1 cellular context compared by ENCODE assay signal in the genomic region with DNA sequence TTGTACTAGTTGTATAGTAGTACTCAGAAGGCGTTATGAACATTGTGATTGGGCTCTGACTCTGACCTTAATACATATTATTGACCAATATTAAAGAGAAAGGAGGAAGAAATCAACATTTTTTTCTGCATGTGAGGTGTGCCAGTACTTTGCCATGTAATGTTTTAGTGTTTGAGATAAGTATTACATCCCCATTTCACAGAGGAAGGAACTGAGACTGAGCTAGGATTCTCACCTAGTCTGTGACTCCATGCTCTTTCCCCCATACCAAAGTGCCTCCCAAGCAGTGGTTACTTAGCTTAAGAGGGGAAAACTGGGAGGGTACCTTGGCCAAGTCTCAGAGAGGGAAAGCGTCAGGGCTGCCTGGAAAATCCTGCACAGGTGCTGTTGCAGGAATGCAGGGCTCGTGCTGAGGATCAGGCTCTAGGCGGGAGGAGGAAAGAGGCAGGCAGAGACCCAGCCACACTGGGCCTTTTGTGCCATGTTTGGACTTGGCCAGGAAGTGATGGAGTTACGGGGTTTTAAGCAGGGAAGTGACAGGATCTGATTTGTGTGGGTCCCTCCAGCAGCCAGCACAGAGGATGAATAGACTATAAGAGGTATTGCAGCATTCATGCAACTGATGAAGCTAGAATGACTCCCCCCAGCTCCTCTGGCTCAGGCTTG.
TF ChIP-seq lines count a peak whose summit lies in the region.

No MANE protein-coding gene starts in this region.

TF ChIP-seq in HepG2, 621 proteins besides CTCF, POLR2A, EP300 and RAD21 (continues in another document):
- TF ChIP-seq NFE2L1 (CRISPR knock-in tag; IDR thresholded peaks at IDR 0.05; ENCODE audit: borderline replicate concordance) (no peak), XBP1 (CRISPR knock-in tag; IDR thresholded peaks at IDR 0.05) (no peak), KLF11 (CRISPR knock-in tag; IDR thresholded peaks at IDR 0.05) (no peak), ZMYM3 (CRISPR knock-in tag; IDR thresholded peaks at IDR 0.05) (no peak), GATAD2A (CRISPR knock-in tag; IDR thresholded peaks at IDR 0.05) (no peak), PHF21A (CRISPR knock-in tag; IDR thresholded peaks at IDR 0.05) (no peak), MAZ (IDR thresholded peaks at IDR 0.05; ENCODE audit: borderline replicate concordance, low read depth, low read length) (no peak), MAZ (CRISPR knock-in tag; IDR thresholded peaks at IDR 0.05; ENCODE audit: low read depth) (no peak), ATF7-NPFF (CRISPR knock-in tag; IDR thresholded peaks at IDR 0.05; ENCODE audit: low read depth) (no peak), ZNF891 (CRISPR knock-in tag; IDR thresholded peaks at IDR 0.05) (no peak), POLR2AphosphoS5 (IDR thresholded peaks at IDR 0.05; ENCODE audit: low read depth, low read length) (no peak), TBP (CRISPR knock-in tag; IDR thresholded peaks at IDR 0.05) (no peak), ZNF383 (CRISPR knock-in tag; IDR thresholded peaks at IDR 0.05; ENCODE audit: borderline replicate concordance) (0 out of 2 replicates have a peak, but pooled peaks have one; percentile 41), CBX2 (IDR thresholded peaks at IDR 0.05; ENCODE audit: low read depth, low read length) (no peak), CBX2 (CRISPR knock-in tag; IDR thresholded peaks at IDR 0.05; ENCODE audit: low read depth) (no peak), POLR2AphosphoS2 (IDR thresholded peaks at IDR 0.05; ENCODE audit: low read depth, low read length) (0 out of 2 replicates have a peak, but pooled peaks have one; percentile 23), FLYWCH1 (CRISPR knock-in tag; IDR thresholded peaks at IDR 0.05) (no peak), ZNF720 (CRISPR knock-in tag; IDR thresholded peaks at IDR 0.05) (no peak)
- TF ChIP-seq, protein P1, sequence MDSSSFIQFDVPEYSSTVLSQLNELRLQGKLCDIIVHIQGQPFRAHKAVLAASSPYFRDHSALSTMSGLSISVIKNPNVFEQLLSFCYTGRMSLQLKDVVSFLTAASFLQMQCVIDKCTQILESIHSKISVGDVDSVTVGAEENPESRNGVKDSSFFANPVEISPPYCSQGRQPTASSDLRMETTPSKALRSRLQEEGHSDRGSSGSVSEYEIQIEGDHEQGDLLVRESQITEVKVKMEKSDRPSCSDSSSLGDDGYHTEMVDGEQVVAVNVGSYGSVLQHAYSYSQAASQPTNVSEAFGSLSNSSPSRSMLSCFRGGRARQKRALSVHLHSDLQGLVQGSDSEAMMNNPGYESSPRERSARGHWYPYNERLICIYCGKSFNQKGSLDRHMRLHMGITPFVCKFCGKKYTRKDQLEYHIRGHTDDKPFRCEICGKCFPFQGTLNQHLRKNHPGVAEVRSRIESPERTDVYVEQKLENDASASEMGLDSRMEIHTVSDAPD (CRISPR knock-in tag; IDR thresholded peaks at IDR 0.05): no peak
- TF ChIP-seq, protein P2, sequence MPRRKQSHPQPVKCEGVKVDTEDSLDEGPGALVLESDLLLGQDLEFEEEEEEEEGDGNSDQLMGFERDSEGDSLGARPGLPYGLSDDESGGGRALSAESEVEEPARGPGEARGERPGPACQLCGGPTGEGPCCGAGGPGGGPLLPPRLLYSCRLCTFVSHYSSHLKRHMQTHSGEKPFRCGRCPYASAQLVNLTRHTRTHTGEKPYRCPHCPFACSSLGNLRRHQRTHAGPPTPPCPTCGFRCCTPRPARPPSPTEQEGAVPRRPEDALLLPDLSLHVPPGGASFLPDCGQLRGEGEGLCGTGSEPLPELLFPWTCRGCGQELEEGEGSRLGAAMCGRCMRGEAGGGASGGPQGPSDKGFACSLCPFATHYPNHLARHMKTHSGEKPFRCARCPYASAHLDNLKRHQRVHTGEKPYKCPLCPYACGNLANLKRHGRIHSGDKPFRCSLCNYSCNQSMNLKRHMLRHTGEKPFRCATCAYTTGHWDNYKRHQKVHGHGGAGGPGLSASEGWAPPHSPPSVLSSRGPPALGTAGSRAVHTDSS (CRISPR knock-in tag; conservative IDR thresholded peaks at IDR 0.05): no peak
- TF ChIP-seq, protein P3, sequence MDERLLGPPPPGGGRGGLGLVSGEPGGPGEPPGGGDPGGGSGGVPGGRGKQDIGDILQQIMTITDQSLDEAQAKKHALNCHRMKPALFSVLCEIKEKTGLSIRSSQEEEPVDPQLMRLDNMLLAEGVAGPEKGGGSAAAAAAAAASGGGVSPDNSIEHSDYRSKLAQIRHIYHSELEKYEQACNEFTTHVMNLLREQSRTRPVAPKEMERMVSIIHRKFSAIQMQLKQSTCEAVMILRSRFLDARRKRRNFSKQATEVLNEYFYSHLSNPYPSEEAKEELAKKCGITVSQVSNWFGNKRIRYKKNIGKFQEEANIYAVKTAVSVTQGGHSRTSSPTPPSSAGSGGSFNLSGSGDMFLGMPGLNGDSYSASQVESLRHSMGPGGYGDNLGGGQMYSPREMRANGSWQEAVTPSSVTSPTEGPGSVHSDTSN (CRISPR knock-in tag; IDR thresholded peaks at IDR 0.05): no peak
- TF ChIP-seq, protein P4, sequence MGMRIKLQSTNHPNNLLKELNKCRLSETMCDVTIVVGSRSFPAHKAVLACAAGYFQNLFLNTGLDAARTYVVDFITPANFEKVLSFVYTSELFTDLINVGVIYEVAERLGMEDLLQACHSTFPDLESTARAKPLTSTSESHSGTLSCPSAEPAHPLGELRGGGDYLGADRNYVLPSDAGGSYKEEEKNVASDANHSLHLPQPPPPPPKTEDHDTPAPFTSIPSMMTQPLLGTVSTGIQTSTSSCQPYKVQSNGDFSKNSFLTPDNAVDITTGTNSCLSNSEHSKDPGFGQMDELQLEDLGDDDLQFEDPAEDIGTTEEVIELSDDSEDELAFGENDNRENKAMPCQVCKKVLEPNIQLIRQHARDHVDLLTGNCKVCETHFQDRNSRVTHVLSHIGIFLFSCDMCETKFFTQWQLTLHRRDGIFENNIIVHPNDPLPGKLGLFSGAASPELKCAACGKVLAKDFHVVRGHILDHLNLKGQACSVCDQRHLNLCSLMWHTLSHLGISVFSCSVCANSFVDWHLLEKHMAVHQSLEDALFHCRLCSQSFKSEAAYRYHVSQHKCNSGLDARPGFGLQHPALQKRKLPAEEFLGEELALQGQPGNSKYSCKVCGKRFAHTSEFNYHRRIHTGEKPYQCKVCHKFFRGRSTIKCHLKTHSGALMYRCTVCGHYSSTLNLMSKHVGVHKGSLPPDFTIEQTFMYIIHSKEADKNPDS (CRISPR knock-in tag; IDR thresholded peaks at IDR 0.05): 0 out of 2 replicates have a peak, but pooled peaks have one; percentile 26
- TF ChIP-seq, protein P5, sequence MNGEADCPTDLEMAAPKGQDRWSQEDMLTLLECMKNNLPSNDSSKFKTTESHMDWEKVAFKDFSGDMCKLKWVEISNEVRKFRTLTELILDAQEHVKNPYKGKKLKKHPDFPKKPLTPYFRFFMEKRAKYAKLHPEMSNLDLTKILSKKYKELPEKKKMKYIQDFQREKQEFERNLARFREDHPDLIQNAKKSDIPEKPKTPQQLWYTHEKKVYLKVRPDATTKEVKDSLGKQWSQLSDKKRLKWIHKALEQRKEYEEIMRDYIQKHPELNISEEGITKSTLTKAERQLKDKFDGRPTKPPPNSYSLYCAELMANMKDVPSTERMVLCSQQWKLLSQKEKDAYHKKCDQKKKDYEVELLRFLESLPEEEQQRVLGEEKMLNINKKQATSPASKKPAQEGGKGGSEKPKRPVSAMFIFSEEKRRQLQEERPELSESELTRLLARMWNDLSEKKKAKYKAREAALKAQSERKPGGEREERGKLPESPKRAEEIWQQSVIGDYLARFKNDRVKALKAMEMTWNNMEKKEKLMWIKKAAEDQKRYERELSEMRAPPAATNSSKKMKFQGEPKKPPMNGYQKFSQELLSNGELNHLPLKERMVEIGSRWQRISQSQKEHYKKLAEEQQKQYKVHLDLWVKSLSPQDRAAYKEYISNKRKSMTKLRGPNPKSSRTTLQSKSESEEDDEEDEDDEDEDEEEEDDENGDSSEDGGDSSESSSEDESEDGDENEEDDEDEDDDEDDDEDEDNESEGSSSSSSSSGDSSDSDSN (CRISPR knock-in tag; IDR thresholded peaks at IDR 0.05): no peak
- TF ChIP-seq, protein P6, sequence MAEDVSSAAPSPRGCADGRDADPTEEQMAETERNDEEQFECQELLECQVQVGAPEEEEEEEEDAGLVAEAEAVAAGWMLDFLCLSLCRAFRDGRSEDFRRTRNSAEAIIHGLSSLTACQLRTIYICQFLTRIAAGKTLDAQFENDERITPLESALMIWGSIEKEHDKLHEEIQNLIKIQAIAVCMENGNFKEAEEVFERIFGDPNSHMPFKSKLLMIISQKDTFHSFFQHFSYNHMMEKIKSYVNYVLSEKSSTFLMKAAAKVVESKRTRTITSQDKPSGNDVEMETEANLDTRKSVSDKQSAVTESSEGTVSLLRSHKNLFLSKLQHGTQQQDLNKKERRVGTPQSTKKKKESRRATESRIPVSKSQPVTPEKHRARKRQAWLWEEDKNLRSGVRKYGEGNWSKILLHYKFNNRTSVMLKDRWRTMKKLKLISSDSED (CRISPR knock-in tag; IDR thresholded peaks at IDR 0.05): no peak
- TF ChIP-seq, protein P7, sequence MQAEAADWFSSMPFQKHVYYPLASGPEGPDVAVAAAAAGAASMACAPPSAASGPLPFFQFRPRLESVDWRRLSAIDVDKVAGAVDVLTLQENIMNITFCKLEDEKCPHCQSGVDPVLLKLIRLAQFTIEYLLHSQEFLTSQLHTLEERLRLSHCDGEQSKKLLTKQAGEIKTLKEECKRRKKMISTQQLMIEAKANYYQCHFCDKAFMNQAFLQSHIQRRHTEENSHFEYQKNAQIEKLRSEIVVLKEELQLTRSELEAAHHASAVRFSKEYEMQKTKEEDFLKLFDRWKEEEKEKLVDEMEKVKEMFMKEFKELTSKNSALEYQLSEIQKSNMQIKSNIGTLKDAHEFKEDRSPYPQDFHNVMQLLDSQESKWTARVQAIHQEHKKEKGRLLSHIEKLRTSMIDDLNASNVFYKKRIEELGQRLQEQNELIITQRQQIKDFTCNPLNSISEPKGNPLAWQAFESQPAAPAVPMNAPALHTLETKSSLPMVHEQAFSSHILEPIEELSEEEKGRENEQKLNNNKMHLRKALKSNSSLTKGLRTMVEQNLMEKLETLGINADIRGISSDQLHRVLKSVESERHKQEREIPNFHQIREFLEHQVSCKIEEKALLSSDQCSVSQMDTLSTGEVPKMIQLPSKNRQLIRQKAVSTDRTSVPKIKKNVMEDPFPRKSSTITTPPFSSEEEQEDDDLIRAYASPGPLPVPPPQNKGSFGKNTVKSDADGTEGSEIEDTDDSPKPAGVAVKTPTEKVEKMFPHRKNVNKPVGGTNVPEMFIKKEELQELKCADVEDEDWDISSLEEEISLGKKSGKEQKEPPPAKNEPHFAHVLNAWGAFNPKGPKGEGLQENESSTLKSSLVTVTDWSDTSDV (CRISPR knock-in tag; IDR thresholded peaks at IDR 0.05): 0 out of 2 replicates have a peak, but pooled peaks have one; percentile 12
- TF ChIP-seq, protein P8, sequence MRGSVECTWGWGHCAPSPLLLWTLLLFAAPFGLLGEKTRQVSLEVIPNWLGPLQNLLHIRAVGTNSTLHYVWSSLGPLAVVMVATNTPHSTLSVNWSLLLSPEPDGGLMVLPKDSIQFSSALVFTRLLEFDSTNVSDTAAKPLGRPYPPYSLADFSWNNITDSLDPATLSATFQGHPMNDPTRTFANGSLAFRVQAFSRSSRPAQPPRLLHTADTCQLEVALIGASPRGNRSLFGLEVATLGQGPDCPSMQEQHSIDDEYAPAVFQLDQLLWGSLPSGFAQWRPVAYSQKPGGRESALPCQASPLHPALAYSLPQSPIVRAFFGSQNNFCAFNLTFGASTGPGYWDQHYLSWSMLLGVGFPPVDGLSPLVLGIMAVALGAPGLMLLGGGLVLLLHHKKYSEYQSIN (CRISPR knock-in tag; IDR thresholded peaks at IDR 0.05; ENCODE audit: borderline replicate concordance): no peak
- TF ChIP-seq, protein P9, sequence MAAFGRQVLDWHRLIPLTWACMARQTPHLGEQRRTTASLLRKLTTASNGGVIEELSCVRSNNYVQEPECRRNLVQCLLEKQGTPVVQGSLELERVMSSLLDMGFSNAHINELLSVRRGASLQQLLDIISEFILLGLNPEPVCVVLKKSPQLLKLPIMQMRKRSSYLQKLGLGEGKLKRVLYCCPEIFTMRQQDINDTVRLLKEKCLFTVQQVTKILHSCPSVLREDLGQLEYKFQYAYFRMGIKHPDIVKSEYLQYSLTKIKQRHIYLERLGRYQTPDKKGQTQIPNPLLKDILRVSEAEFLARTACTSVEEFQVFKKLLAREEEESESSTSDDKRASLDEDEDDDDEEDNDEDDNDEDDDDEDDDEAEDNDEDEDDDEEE (CRISPR knock-in tag; IDR thresholded peaks at IDR 0.05): no peak
- TF ChIP-seq, protein P10, sequence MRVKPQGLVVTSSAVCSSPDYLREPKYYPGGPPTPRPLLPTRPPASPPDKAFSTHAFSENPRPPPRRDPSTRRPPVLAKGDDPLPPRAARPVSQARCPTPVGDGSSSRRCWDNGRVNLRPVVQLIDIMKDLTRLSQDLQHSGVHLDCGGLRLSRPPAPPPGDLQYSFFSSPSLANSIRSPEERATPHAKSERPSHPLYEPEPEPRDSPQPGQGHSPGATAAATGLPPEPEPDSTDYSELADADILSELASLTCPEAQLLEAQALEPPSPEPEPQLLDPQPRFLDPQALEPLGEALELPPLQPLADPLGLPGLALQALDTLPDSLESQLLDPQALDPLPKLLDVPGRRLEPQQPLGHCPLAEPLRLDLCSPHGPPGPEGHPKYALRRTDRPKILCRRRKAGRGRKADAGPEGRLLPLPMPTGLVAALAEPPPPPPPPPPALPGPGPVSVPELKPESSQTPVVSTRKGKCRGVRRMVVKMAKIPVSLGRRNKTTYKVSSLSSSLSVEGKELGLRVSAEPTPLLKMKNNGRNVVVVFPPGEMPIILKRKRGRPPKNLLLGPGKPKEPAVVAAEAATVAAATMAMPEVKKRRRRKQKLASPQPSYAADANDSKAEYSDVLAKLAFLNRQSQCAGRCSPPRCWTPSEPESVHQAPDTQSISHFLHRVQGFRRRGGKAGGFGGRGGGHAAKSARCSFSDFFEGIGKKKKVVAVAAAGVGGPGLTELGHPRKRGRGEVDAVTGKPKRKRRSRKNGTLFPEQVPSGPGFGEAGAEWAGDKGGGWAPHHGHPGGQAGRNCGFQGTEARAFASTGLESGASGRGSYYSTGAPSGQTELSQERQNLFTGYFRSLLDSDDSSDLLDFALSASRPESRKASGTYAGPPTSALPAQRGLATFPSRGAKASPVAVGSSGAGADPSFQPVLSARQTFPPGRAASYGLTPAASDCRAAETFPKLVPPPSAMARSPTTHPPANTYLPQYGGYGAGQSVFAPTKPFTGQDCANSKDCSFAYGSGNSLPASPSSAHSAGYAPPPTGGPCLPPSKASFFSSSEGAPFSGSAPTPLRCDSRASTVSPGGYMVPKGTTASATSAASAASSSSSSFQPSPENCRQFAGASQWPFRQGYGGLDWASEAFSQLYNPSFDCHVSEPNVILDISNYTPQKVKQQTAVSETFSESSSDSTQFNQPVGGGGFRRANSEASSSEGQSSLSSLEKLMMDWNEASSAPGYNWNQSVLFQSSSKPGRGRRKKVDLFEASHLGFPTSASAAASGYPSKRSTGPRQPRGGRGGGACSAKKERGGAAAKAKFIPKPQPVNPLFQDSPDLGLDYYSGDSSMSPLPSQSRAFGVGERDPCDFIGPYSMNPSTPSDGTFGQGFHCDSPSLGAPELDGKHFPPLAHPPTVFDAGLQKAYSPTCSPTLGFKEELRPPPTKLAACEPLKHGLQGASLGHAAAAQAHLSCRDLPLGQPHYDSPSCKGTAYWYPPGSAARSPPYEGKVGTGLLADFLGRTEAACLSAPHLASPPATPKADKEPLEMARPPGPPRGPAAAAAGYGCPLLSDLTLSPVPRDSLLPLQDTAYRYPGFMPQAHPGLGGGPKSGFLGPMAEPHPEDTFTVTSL (CRISPR knock-in tag; IDR thresholded peaks at IDR 0.05; ENCODE audit: borderline replicate concordance): no peak
